In genomic region chr12:11846504-11846903, GRCh38 we compare ENCODE assay signal across 19 cellular contexts.
DNase-seq lines count a peak whose midpoint lies in the region; ATAC-seq and TF ChIP-seq lines count a peak whose summit lies in the region.
"Had no signal": no experiment of that assay in that cellular context is flagged by ENCODE, and none has a peak within 500 bp of the region (broad histone marks: within the 10 kb centered on the region; RNA-seq: fewer than 3 reads in every experiment).

No MANE protein-coding gene starts in this region.

- H3K27me3 ChIP-seq in H9 (ENCODE audit: insufficient read depth, low read length): no peaks in the 10 kb centered on the region
- H3K27me3 ChIP-seq: BLaER1 had no signal

- no peak for TF ChIP-seq CTCF in H9 (conservative IDR thresholded peaks at IDR 0.05)

- ATAC-seq in activated T-helper 17 cell treated with anti-CD3 and anti-CD28 coated beads, Interleukin-2, amount 50 U/mL, for 72 hours (replicated peaks): no peak
- no peak for ATAC-seq in stimulated activated memory B cell treated with anti-CD40 and anti-IgM and Interleukin-4, amounts not matched to agents 10 μg/mL and 1 μg/mL and 100 μg/mL, for 72 hours
- ATAC-seq in HG02763 (IDR thresholded peaks at IDR 0.05; ENCODE audit: unreplicated experiment): no peak
- ATAC-seq: CD8-positive, alpha-beta T cell had no signal

- peaks cover 7 to 23% (median 9%) of the 10 kb centered on the region in 3 experiments; a peak in 6 of 7 replicates for H3K36me3 Mint-ChIP-seq in H9 (ENCODE audit: insufficient read depth in 1 of 3, low read depth in 3 of 3)
- H3K36me3 Mint-ChIP-seq in activated T-helper 17 cell treated with anti-CD3 and anti-CD28 coated beads, Interleukin-2, amount 50 U/mL, for 72 hours (ENCODE audit: low read depth): peaks cover 89% of the 10 kb centered on the region
- peaks cover 62% of the 10 kb centered on the region for H3K36me3 Mint-ChIP-seq in stimulated activated memory B cell treated with anti-CD40 and anti-IgM and Interleukin-4, amounts not matched to agents 10 μg/mL and 1 μg/mL and 100 μg/mL, for 72 hours

- no peak overlapping the region for H3K4ac ChIP-seq in H9 (ENCODE audit: low read depth, low read length)

- no peak overlapping the region for H4K5ac ChIP-seq in H9 (ENCODE audit: insufficient read length, low read depth, low read length)

- H2BK5ac ChIP-seq in H9 (ENCODE audit: insufficient read length, low read length): no peak overlapping the region

- H2AFZ ChIP-seq in H9 (ENCODE audit: low read length): no peak overlapping the region

- no peak overlapping the region for H2BK20ac ChIP-seq in H9 (ENCODE audit: low read depth, low read length, poor library complexity, severe bottlenecking)

- H3K9me3 ChIP-seq in H9 (ENCODE audit: control insufficient read depth, low read depth, low read length): no peaks in the 10 kb centered on the region
- H3K9me3 ChIP-seq: BLaER1, Caco-2 had no signal

- H3K4me3 Mint-ChIP-seq in H9: no peak overlapping the region
- no peak overlapping the region for H3K4me3 Mint-ChIP-seq in activated T-helper 17 cell treated with anti-CD3 and anti-CD28 coated beads, Interleukin-2, amount 50 U/mL, for 72 hours
- H3K4me3 Mint-ChIP-seq in stimulated activated memory B cell treated with anti-CD40 and anti-IgM and Interleukin-4, amounts not matched to agents 10 μg/mL and 1 μg/mL and 100 μg/mL, for 72 hours: no peak overlapping the region
- H3K4me3 Mint-ChIP-seq: B cell; CD8-positive, alpha-beta T cell had no signal

- H3K14ac ChIP-seq in H9 (ENCODE audit: insufficient read depth, low read length): no peak overlapping the region

- H4K91ac ChIP-seq in H9 (ENCODE audit: insufficient read length, low read depth, low read length): no peak overlapping the region

- H2BK120ac ChIP-seq in H9 (ENCODE audit: low read depth, low read length, poor library complexity, severe bottlenecking): no peak overlapping the region

- H3K27ac Mint-ChIP-seq in H9: no peak overlapping the region
- H3K27ac Mint-ChIP-seq in activated T-helper 17 cell treated with anti-CD3 and anti-CD28 coated beads, Interleukin-2, amount 50 U/mL, for 72 hours: peak overlapping the region; percentile 9
- peak overlapping the region; percentile 2 for H3K27ac Mint-ChIP-seq in stimulated activated memory B cell treated with anti-CD40 and anti-IgM and Interleukin-4, amounts not matched to agents 10 μg/mL and 1 μg/mL and 100 μg/mL, for 72 hours
- H3K27ac Mint-ChIP-seq: B cell; CD8-positive, alpha-beta T cell had no signal

- no peak overlapping the region for H3K4me2 ChIP-seq in H9 (ENCODE audit: insufficient read depth, insufficient read length, low read length)
- H3K4me2 ChIP-seq: BLaER1 had no signal

- peaks cover 0 to 3% of the 10 kb centered on the region in 2 experiments; a peak in 1 of 4 replicates for H3K4me1 Mint-ChIP-seq in H9
- H3K4me1 Mint-ChIP-seq in activated T-helper 17 cell treated with anti-CD3 and anti-CD28 coated beads, Interleukin-2, amount 50 U/mL, for 72 hours: peaks cover 20% of the 10 kb centered on the region
- H3K4me1 Mint-ChIP-seq in stimulated activated memory B cell treated with anti-CD40 and anti-IgM and Interleukin-4, amounts not matched to agents 10 μg/mL and 1 μg/mL and 100 μg/mL, for 72 hours: peaks cover 10% of the 10 kb centered on the region
- H3K4me1 Mint-ChIP-seq: B cell had no signal

- H3K9me3 Mint-ChIP-seq in H9: no peaks in the 10 kb centered on the region
- no peaks in the 10 kb centered on the region for H3K9me3 Mint-ChIP-seq in activated T-helper 17 cell treated with anti-CD3 and anti-CD28 coated beads, Interleukin-2, amount 50 U/mL, for 72 hours
- H3K9me3 Mint-ChIP-seq in stimulated activated memory B cell treated with anti-CD40 and anti-IgM and Interleukin-4, amounts not matched to agents 10 μg/mL and 1 μg/mL and 100 μg/mL, for 72 hours: no peaks in the 10 kb centered on the region
- H3K9me3 Mint-ChIP-seq: CD4-positive, CD25-positive, alpha-beta regulatory T cell; CD8-positive, alpha-beta T cell had no signal

- no peaks in the 10 kb centered on the region for H4K20me1 ChIP-seq in H9 (ENCODE audit: control insufficient read depth, insufficient read depth, insufficient read length)
- H4K20me1 ChIP-seq: BLaER1 had no signal

- H3K9ac ChIP-seq in H9 (ENCODE audit: extremely low read depth, insufficient read length, low read length): no peak overlapping the region
- H3K9ac ChIP-seq: BLaER1 had no signal

- H2AK5ac ChIP-seq in H9 (ENCODE audit: insufficient read length, low read length): no peak overlapping the region

- H3K18ac ChIP-seq in H9 (ENCODE audit: insufficient read length, low read depth, low read length): no peak overlapping the region

- no peaks in the 10 kb centered on the region for H3K79me1 ChIP-seq in H9 (ENCODE audit: insufficient read depth, low read depth, low read length, poor library complexity, severe bottlenecking)

- DNase-seq in DMS53 (lab: John Stamatoyannopoulos, UW) (peak; percentile 41), DMS53 treated with DMSO at 0.1 percent for 48 hours (lab: John Stamatoyannopoulos, UW; ENCODE audit: unreplicated experiment) (no peak), H9 (peak; percentile 12), SHP77 (lab: John Stamatoyannopoulos, UW) (no peak)
- DNase-seq: Caco-2; CD4-positive, CD25-positive, alpha-beta regulatory T cell; CD8-positive, alpha-beta T cell; DMS153; DMS79 treated with DMSO at 0.1 percent for 48 hours; GF-D8; GOT3; HCEC 1CT had no signal

- no peaks in the 10 kb centered on the region for H3K4me1 ChIP-seq in H9 (ENCODE audit: insufficient read depth, low read length)
- H3K4me1 ChIP-seq: Caco-2 had no signal

- no peaks in the 10 kb centered on the region for H3K23me2 ChIP-seq in H9 (ENCODE audit: insufficient read length, low read depth, low read length, poor library complexity, severe bottlenecking)

- H3K23ac ChIP-seq in H9 (ENCODE audit: insufficient read length, low read depth, low read length): no peak overlapping the region

- H3T11ph ChIP-seq in H9 (ENCODE audit: low read length): no peak overlapping the region

- H3K56ac ChIP-seq in H9 (ENCODE audit: insufficient read length, low read depth, low read length): no peak overlapping the region

- no peaks in the 10 kb centered on the region for H3K79me2 ChIP-seq in H9 (ENCODE audit: insufficient read depth, low read length)

- H3K27ac ChIP-seq in H9 (ENCODE audit: insufficient read length, low read depth, low read length): no peak overlapping the region
- H3K27ac ChIP-seq: 22Rv1, BLaER1, C4-2B had no signal

- no peaks in the 10 kb centered on the region for H3K27me3 Mint-ChIP-seq in H9 (ENCODE audit: low read depth)
- H3K27me3 Mint-ChIP-seq in activated T-helper 17 cell treated with anti-CD3 and anti-CD28 coated beads, Interleukin-2, amount 50 U/mL, for 72 hours: no peaks in the 10 kb centered on the region
- no peaks in the 10 kb centered on the region for H3K27me3 Mint-ChIP-seq in stimulated activated memory B cell treated with anti-CD40 and anti-IgM and Interleukin-4, amounts not matched to agents 10 μg/mL and 1 μg/mL and 100 μg/mL, for 72 hours
- H3K27me3 Mint-ChIP-seq: B cell; CD4-positive, CD25-positive, alpha-beta regulatory T cell had no signal

- no peak overlapping the region for H2BK12ac ChIP-seq in H9 (ENCODE audit: insufficient read length, low read depth, low read length)

- H2BK15ac ChIP-seq in H9 (ENCODE audit: low read depth, low read length): no peak overlapping the region

- no peak overlapping the region for H4K8ac ChIP-seq in H9 (replicated peaks; ENCODE audit: insufficient read length, low read depth, low read length)

- no CpG with 5 or more reads among the region's 4 CpGs for WGBS in H9 (ENCODE audit: extremely low coverage, insufficient read length, low lambda C conversion rate)

Comparison
In these comparisons a context has a peak if more than half of its experiments do, and no peak if none do; other contexts are left out.
1. DNase-seq: peak in DMS53 (single experiment) and H9 (single experiment); none in DMS53 treated with DMSO at 0.1 percent for 48 hours (single experiment) and SHP77 (0 of 2).
2. H3K27ac Mint-ChIP-seq: peak in activated T-helper 17 cell treated with anti-CD3 and anti-CD28 coated beads, Interleukin-2, amount 50 U/mL, for 72 hours (single experiment) and stimulated activated memory B cell treated with anti-CD40 and anti-IgM and Interleukin-4, amounts not matched to agents 10 μg/mL and 1 μg/mL and 100 μg/mL, for 72 hours (single experiment); none in H9 (0 of 3).